11 cellular contexts compared by ENCODE assay signal in the genomic region with DNA sequence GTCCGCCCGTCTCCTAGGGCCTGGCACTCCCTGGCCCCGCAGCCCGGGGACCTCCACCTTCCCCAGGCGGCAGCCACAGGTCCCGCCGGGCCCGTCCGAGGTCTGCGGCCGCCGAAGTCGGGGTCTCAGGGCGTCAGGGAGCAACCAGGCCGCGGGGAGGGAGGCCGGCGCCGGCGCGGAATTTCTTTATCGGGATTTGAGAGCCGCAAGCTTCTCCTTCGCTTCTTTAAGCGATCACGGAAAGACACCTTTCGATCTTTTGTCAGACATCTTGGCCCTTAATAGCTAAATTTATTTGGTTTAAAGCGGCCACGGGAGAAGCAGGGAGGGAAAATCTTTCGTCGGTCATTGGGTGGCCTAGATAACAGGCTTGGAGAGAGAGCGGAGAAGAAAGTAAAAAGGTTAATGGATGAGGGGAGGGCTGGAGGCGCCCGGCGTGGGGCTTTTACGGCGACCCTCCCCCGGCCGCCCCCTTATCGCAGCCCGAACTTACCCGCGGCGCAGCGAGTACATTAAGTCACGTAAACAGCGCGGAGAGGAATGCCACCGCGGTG. TPM values are rescaled to one million over a fixed set of nuclear protein-coding genes. Genes with fewer than 3 reads are reported as not detected.
DNase-seq lines count a peak whose midpoint lies in the region; ATAC-seq and TF ChIP-seq lines count a peak whose summit lies in the region.
"Had no signal": no experiment of that assay in that cellular context is flagged by ENCODE, and none has a peak within 500 bp of the region (broad histone marks: within the 10 kb centered on the region; RNA-seq: fewer than 3 reads in every experiment).

No MANE protein-coding gene starts in this region.

- H3K9me3 ChIP-seq in heart right ventricle (no peaks in the 10 kb centered on the region), aorta (ENCODE audit: control insufficient read depth, low read length) (no peaks in the 10 kb centered on the region)
- no peaks in the 10 kb centered on the region for H3K9me3 ChIP-seq in CD4-positive, alpha-beta memory T cell (ENCODE audit: control insufficient read depth in 1 of 2, low read length in 2 of 2)

- 9 to 18% methylated on average over 50 of the region's 50 CpGs for WGBS in heart right ventricle, 2 donors
- 15 to 18% methylated on average over 50 of the region's 50 CpGs for WGBS in aorta, 2 donors

- no peak for ATAC-seq in heart right ventricle
- ATAC-seq in Right ventricle myocardium superior (ENCODE audit: poor library complexity) = no peak
- no peak for ATAC-seq in aorta (ENCODE audit: low FRiP score)

- peak overlapping the region in 9 of 10 donors; percentile 71 to 97 (median 93) for H3K4me3 ChIP-seq in heart right ventricle
- H3K4me3 ChIP-seq in aorta (ENCODE audit: low read length in 2 of 2) = peak overlapping the region; percentile 60 to 81
- no peak overlapping the region for H3K4me3 ChIP-seq in CD4-positive, alpha-beta memory T cell (ENCODE audit: low read length in 2 of 2)

- intact Hi-C loops in heart right ventricle (cut with DNase I) (loop anchor here in 8 of 10 donors (5.0 to 10.0 kb wide), 15 partner anchors 47 to 767 kb away; a partner anchor contains a TSS), Right ventricle myocardium superior (cut with DNase I) (loop anchor here (5.0 to 10.0 kb wide), 3 partner anchors 168 to 250 kb away; no protein-coding TSS in a partner anchor), aorta (cut with DNase I) (loop anchor here (2.0 to 10.0 kb wide), 4 partner anchors 168 to 442 kb away; no protein-coding TSS in a partner anchor)
- intact Hi-C loops in CD4-positive, alpha-beta memory T cell (cut with micrococcal nuclease) = loop anchor here (5.0 kb wide), 1 partner anchor 397 kb away; no protein-coding TSS in a partner anchor

- no peak for TF ChIP-seq CTCF in heart right ventricle (IDR thresholded peaks at IDR 0.05)
- no peak for TF ChIP-seq CTCF in glutamatergic neuron (IDR thresholded peaks at IDR 0.05; ENCODE audit: partially characterized antibody, unreplicated experiment)
- TF ChIP-seq CTCF in nephron progenitor cell (IDR thresholded peaks at IDR 0.05) = no peak

- H3K36me3 ChIP-seq in heart right ventricle (no peaks in the 10 kb centered on the region), aorta (ENCODE audit: control insufficient read depth in 1 of 2, insufficient read depth in 2 of 2, low read length in 1 of 2) (no peaks in the 10 kb centered on the region)
- H3K36me3 ChIP-seq in CD4-positive, alpha-beta memory T cell (ENCODE audit: insufficient read depth, low read length) = no peaks in the 10 kb centered on the region

- POLR2A ChIA-PET in CD4-positive, alpha-beta memory T cell (lab: Charles Lee; ENCODE audit: partially characterized antibody) = no interaction called here

- H3K27ac Mint-ChIP-seq in glutamatergic neuron (ENCODE audit: unreplicated experiment) = no peak overlapping the region
- no peak overlapping the region for H3K27ac Mint-ChIP-seq in nephron progenitor cell
- H3K27ac Mint-ChIP-seq in activated naive CD4-positive, alpha-beta T cell treated with anti-CD3 and anti-CD28 coated beads, Interleukin-2, amount 10 ng/mL, durations not matched to agents 7 days and 5 days = no peak overlapping the region
- H3K27ac Mint-ChIP-seq in CD4-positive, alpha-beta memory T cell = no peak overlapping the region

- H3K27me3 Mint-ChIP-seq in glutamatergic neuron (ENCODE audit: unreplicated experiment) = peaks cover 25% of the 10 kb centered on the region
- peaks cover 92% of the 10 kb centered on the region for H3K27me3 Mint-ChIP-seq in nephron progenitor cell (ENCODE audit: low read depth, poor library complexity)
- H3K27me3 Mint-ChIP-seq in activated naive CD4-positive, alpha-beta T cell treated with anti-CD3 and anti-CD28 coated beads, Interleukin-2, amount 10 ng/mL, durations not matched to agents 7 days and 5 days = peaks cover 83% of the 10 kb centered on the region
- H3K27me3 Mint-ChIP-seq in CD4-positive, alpha-beta memory T cell = peaks cover 42 to 55% of the 10 kb centered on the region in 2 donors

- H3K4me1 Mint-ChIP-seq in glutamatergic neuron (ENCODE audit: low read depth, unreplicated experiment) = peaks cover 5% of the 10 kb centered on the region
- H3K4me1 Mint-ChIP-seq in nephron progenitor cell = peaks cover 52% of the 10 kb centered on the region
- peaks cover 13% of the 10 kb centered on the region for H3K4me1 Mint-ChIP-seq in activated naive CD4-positive, alpha-beta T cell treated with anti-CD3 and anti-CD28 coated beads, Interleukin-2, amount 10 ng/mL, durations not matched to agents 7 days and 5 days
- H3K4me1 Mint-ChIP-seq in CD4-positive, alpha-beta memory T cell = peaks cover 12 to 23% (median 17%) of the 10 kb centered on the region in 4 donors

- peaks cover 0 to 89% (median 54%) of the 10 kb centered on the region in 7 donors for H3K27me3 ChIP-seq in heart right ventricle
- H3K27me3 ChIP-seq in aorta (ENCODE audit: control insufficient read depth in 1 of 2, insufficient read depth in 2 of 2, low read length in 1 of 2) = no peaks in the 10 kb centered on the region
- peaks cover 39% of the 10 kb centered on the region for H3K27me3 ChIP-seq in CD4-positive, alpha-beta memory T cell (ENCODE audit: insufficient read depth, low read length)

- H3K9me3 Mint-ChIP-seq in glutamatergic neuron (ENCODE audit: unreplicated experiment) = peaks cover 14% of the 10 kb centered on the region
- no peaks in the 10 kb centered on the region for H3K9me3 Mint-ChIP-seq in nephron progenitor cell
- H3K9me3 Mint-ChIP-seq in activated naive CD4-positive, alpha-beta T cell treated with anti-CD3 and anti-CD28 coated beads, Interleukin-2, amount 10 ng/mL, durations not matched to agents 7 days and 5 days = no peaks in the 10 kb centered on the region
- H3K9me3 Mint-ChIP-seq in CD4-positive, alpha-beta memory T cell = peaks cover 0 to 6% (median 0%) of the 10 kb centered on the region in 8 donors

- peak in 1 of 2 donors; percentile 34 for DNase-seq in heart right ventricle
- no peak for DNase-seq in Right ventricle myocardium superior
- peak; percentile 47 for DNase-seq in glutamatergic neuron
- DNase-seq in nephron progenitor cell = peak; percentile 60
- no peak for DNase-seq in aorta
- DNase-seq in T-helper 9 cell = no peak
- DNase-seq in activated naive CD4-positive, alpha-beta T cell treated with anti-CD3 and anti-CD28 coated beads, Interleukin-2, amount 10 ng/mL, durations not matched to agents 7 days and 5 days = no peak
- no peak for DNase-seq in CD4-positive, alpha-beta memory T cell
- DNase-seq: GF-D8; NCI-H1436 treated with DMSO at 0.1 percent for 48 hours; NK-92 treated with Interleukin-12 subunit alpha and Interleukin-12 subunit beta, amount 100 ng/mL, for 24 hours had no signal

- CTCF ChIA-PET in activated naive CD4-positive, alpha-beta T cell treated with anti-CD3 and anti-CD28 coated beads, Interleukin-2, amount 10 ng/mL, durations not matched to agents 7 days and 5 days (lab: Charles Lee) = no interaction called here
- CTCF ChIA-PET in CD4-positive, alpha-beta memory T cell (lab: Charles Lee; ENCODE audit: partially characterized antibody) = no interaction called here

- H3K27ac ChIP-seq in heart right ventricle (peak overlapping the region; percentile 92 to 100 (median 98)), aorta (ENCODE audit: low read depth in 1 of 2, low read length in 2 of 2) (peak overlapping the region; percentile 71 to 88)
- no peak overlapping the region for H3K27ac ChIP-seq in CD4-positive, alpha-beta memory T cell (ENCODE audit: low read depth, low read length)

- H3K36me3 Mint-ChIP-seq in glutamatergic neuron (ENCODE audit: unreplicated experiment) (no peaks in the 10 kb centered on the region), nephron progenitor cell (ENCODE audit: low read depth) (no peaks in the 10 kb centered on the region)
- H3K36me3 Mint-ChIP-seq in activated naive CD4-positive, alpha-beta T cell treated with anti-CD3 and anti-CD28 coated beads, Interleukin-2, amount 10 ng/mL, durations not matched to agents 7 days and 5 days = peaks cover 5% of the 10 kb centered on the region
- no peaks in the 10 kb centered on the region for H3K36me3 Mint-ChIP-seq in CD4-positive, alpha-beta memory T cell

- H3K4me3 Mint-ChIP-seq in glutamatergic neuron (ENCODE audit: unreplicated experiment) = peak overlapping the region; percentile 87
- peak overlapping the region; percentile 84 for H3K4me3 Mint-ChIP-seq in nephron progenitor cell
- no peak overlapping the region for H3K4me3 Mint-ChIP-seq in activated naive CD4-positive, alpha-beta T cell treated with anti-CD3 and anti-CD28 coated beads, Interleukin-2, amount 10 ng/mL, durations not matched to agents 7 days and 5 days
- peak overlapping the region in 4 of 8 donors; percentile 44 to 57 (median 50) for H3K4me3 Mint-ChIP-seq in CD4-positive, alpha-beta memory T cell

- H3K4me1 ChIP-seq in heart right ventricle (peaks cover 0 to 45% (median 32%) of the 10 kb centered on the region in 9 donors), aorta (ENCODE audit: control insufficient read depth in 1 of 2, insufficient read depth in 2 of 2, low read length in 2 of 2) (no peaks in the 10 kb centered on the region)
- H3K4me1 ChIP-seq in CD4-positive, alpha-beta memory T cell (ENCODE audit: insufficient read depth, low read length) = peaks cover 10% of the 10 kb centered on the region

RNA-seq across cellular contexts. Expression of a gene that starts 4.3 kb away (rescaled TPM):
- total RNA-seq in heart right ventricle = 10 to 100 TPM; 54.6 to 99.5 (median 73.4) TPM
- polyA plus RNA-seq in heart right ventricle = 10 to 100 TPM; 36.7 to 46.5 TPM
- total RNA-seq in Right ventricle myocardium superior = 56.0 TPM
- total RNA-seq in glutamatergic neuron (ENCODE audit: unreplicated experiment) = 0.42 TPM
- total RNA-seq in aorta = 10 to 100 TPM; 28.7 to 41.5 TPM
- polyA plus RNA-seq in aorta = 10 to 100 TPM; 16.0 to 32.8 TPM
- not detected for total RNA-seq in CD4-positive, alpha-beta memory T cell
- polyA plus RNA-seq in CD4-positive, alpha-beta memory T cell = not detected

Comparison
In these comparisons a context has a peak if more than half of its experiments do, and no peak if none do; other contexts are left out.
1. DNase-seq: peak in glutamatergic neuron (single experiment) and nephron progenitor cell (single experiment); none in Right ventricle myocardium superior (single experiment), aorta (0 of 2), T-helper 9 cell (single experiment), activated naive CD4-positive, alpha-beta T cell treated with anti-CD3 and anti-CD28 coated beads, Interleukin-2, amount 10 ng/mL, durations not matched to agents 7 days and 5 days (single experiment) and CD4-positive, alpha-beta memory T cell (0 of 5).
2. H3K4me3 ChIP-seq: peak in heart right ventricle (9 of 10) and aorta (2 of 2); none in CD4-positive, alpha-beta memory T cell (0 of 2).
3. RNA of a gene that starts 4.3 kb away (total RNA-seq): 54.6 to 99.5 TPM in heart right ventricle, 56.0 TPM in Right ventricle myocardium superior (single experiment) and 28.7 to 41.5 TPM in aorta; 0.42 TPM in glutamatergic neuron (single experiment) and not detected in CD4-positive, alpha-beta memory T cell; every median in the first group is over 10 times any median in the second.